Comparison of ENCODE assay signal across 11 cellular contexts in genomic region chr1:156801409-156802121, GRCh38. TPM values are rescaled to one million over a fixed set of nuclear protein-coding genes. Genes with fewer than 3 reads are reported as not detected.
DNase-seq lines count a peak whose midpoint lies in the region; ATAC-seq and TF ChIP-seq lines count a peak whose summit lies in the region.
"Had no signal": no experiment of that assay in that cellular context is flagged by ENCODE, and none has a peak within 500 bp of the region (broad histone marks: within the 10 kb centered on the region; RNA-seq: fewer than 3 reads in every experiment).

No MANE protein-coding gene starts in this region.

- H2AFZ ChIP-seq in fibroblast of lung (ENCODE audit: low read length) = no peak overlapping the region

- no peaks in the 10 kb centered on the region for H3K27me3 ChIP-seq in fibroblast of lung (ENCODE audit: control insufficient read depth, insufficient read depth, low read length)

- no peaks in the 10 kb centered on the region for H3K9me3 Mint-ChIP-seq in stimulated activated naive CD8-positive, alpha-beta T cell treated with anti-CD3 and anti-CD28 coated beads, Interleukin-15, Interleukin-2, amounts not matched to agents 100 ng/mL and 50 ng/mL, for 24 hours
- H3K9me3 Mint-ChIP-seq: activated B cell treated with CpG ODN at 0.5 μM for 24 hours had no signal

- peaks cover 6% of the 10 kb centered on the region for H3K36me3 ChIP-seq in fibroblast of lung (ENCODE audit: control insufficient read depth, insufficient read depth, low read length)

- no peak overlapping the region for H3K4me2 ChIP-seq in fibroblast of lung (ENCODE audit: extremely low read depth, insufficient read depth, low read length)

- H3K36me3 Mint-ChIP-seq in T-helper 17 cell (ENCODE audit: low read depth) = peaks cover 3% of the 10 kb centered on the region
- peaks cover 53% of the 10 kb centered on the region for H3K36me3 Mint-ChIP-seq in stimulated activated naive CD8-positive, alpha-beta T cell treated with anti-CD3 and anti-CD28 coated beads, Interleukin-15, Interleukin-2, amounts not matched to agents 100 ng/mL and 50 ng/mL, for 24 hours (ENCODE audit: low read depth)

- peak overlapping the region; percentile 73 for H3K4me3 Mint-ChIP-seq in T-helper 17 cell
- no peak overlapping the region for H3K4me3 Mint-ChIP-seq in stimulated activated naive CD8-positive, alpha-beta T cell treated with anti-CD3 and anti-CD28 coated beads, Interleukin-15, Interleukin-2, amounts not matched to agents 100 ng/mL and 50 ng/mL, for 24 hours
- H3K4me3 Mint-ChIP-seq: activated B cell treated with CpG ODN at 0.5 μM for 24 hours had no signal

- peak overlapping the region; percentile 94 for H3K27ac Mint-ChIP-seq in T-helper 17 cell
- H3K27ac Mint-ChIP-seq in stimulated activated naive CD8-positive, alpha-beta T cell treated with anti-CD3 and anti-CD28 coated beads, Interleukin-15, Interleukin-2, amounts not matched to agents 100 ng/mL and 50 ng/mL, for 24 hours = peak overlapping the region; percentile 76
- H3K27ac Mint-ChIP-seq: activated B cell treated with CpG ODN at 0.5 μM for 24 hours had no signal

- peak; percentile 13 to 28 for TF ChIP-seq CTCF in fibroblast of lung (conservative IDR thresholded peaks at IDR 0.05 in 1 of 2, IDR thresholded peaks at IDR 0.05 in 1 of 2; ENCODE audit: low read depth in 1 of 2, low read length in 2 of 2)

- no peaks in the 10 kb centered on the region for H3K27me3 Mint-ChIP-seq in T-helper 17 cell
- H3K27me3 Mint-ChIP-seq in stimulated activated naive CD8-positive, alpha-beta T cell treated with anti-CD3 and anti-CD28 coated beads, Interleukin-15, Interleukin-2, amounts not matched to agents 100 ng/mL and 50 ng/mL, for 24 hours = no peaks in the 10 kb centered on the region
- H3K27me3 Mint-ChIP-seq: activated B cell treated with CpG ODN at 0.5 μM for 24 hours had no signal

- H3K4me1 Mint-ChIP-seq in T-helper 17 cell = peaks cover 43% of the 10 kb centered on the region
- peaks cover 31% of the 10 kb centered on the region for H3K4me1 Mint-ChIP-seq in stimulated activated naive CD8-positive, alpha-beta T cell treated with anti-CD3 and anti-CD28 coated beads, Interleukin-15, Interleukin-2, amounts not matched to agents 100 ng/mL and 50 ng/mL, for 24 hours (ENCODE audit: low read depth)

- H4K20me1 ChIP-seq in fibroblast of lung (ENCODE audit: control insufficient read depth, extremely low read depth, insufficient read depth, low read length) = no peaks in the 10 kb centered on the region

- peaks cover 4% of the 10 kb centered on the region for H3K4me1 ChIP-seq in fibroblast of lung (ENCODE audit: control insufficient read depth, extremely low read depth, insufficient read depth, low read length)

- DNase-seq in activated effector memory CD4-positive, alpha-beta T cell treated with anti-CD3 and anti-CD28 coated beads, Interleukin-2, amount 50 U/mL, for 16 hours = peak; percentile 60
- DNase-seq in activated effector memory CD4-positive, alpha-beta T cell treated with Interleukin-2 at 50 U/mL for 16 hours = no peak
- no peak for DNase-seq in T-helper 17 cell
- peak; percentile 30 to 90 for DNase-seq in fibroblast of lung (ENCODE audit: low read depth in 2 of 2)
- DNase-seq in amygdala (lab: John Stamatoyannopoulos, UW) = no peak
- no peak for DNase-seq in stimulated activated CD8-positive, alpha-beta memory T cell treated with anti-CD3 and anti-CD28 coated beads, Interleukin-4, amount 100 ng/mL, for 48 hours
- DNase-seq: activated B cell treated with CpG ODN at 0.5 μM for 24 hours had no signal

- H3K4me3 ChIP-seq in fibroblast of lung (replicated peaks in 1 of 4; ENCODE audit: control extremely low read depth in 1 of 4, insufficient read depth in 1 of 4, low read depth in 3 of 4, low read length in 4 of 4) = no peak overlapping the region

- no peak for TF ChIP-seq POLR2A in GM18505 (IDR thresholded peaks at IDR 0.05; ENCODE audit: borderline replicate concordance, extremely low read depth, insufficient read depth, insufficient read length)

- H3K79me2 ChIP-seq in fibroblast of lung (ENCODE audit: control insufficient read depth, insufficient read depth, low read length) = no peaks in the 10 kb centered on the region

- no peak overlapping the region for H3K27ac ChIP-seq in fibroblast of lung (ENCODE audit: insufficient read depth, low read length)

- H3K9ac ChIP-seq in fibroblast of lung (ENCODE audit: insufficient read depth, low read length) = no peak overlapping the region

- H3K9me3 ChIP-seq in T-helper 17 cell (ENCODE audit: control insufficient read depth, low read length, poor library complexity, severe bottlenecking) (no peaks in the 10 kb centered on the region), fibroblast of lung (ENCODE audit: control insufficient read depth, insufficient read depth, low read depth, low read length) (no peaks in the 10 kb centered on the region)

- peak; percentile 61 for ATAC-seq in T-helper 17 cell
- no peak for ATAC-seq in GM18505 (IDR thresholded peaks at IDR 0.05; ENCODE audit: unreplicated experiment)
- ATAC-seq: HCT116 had no signal

RNA-seq across cellular contexts. Expression of gene SH2D2A, which starts 15.1 kb away (rescaled TPM):
- total RNA-seq in T-helper 17 cell (100 to 1,000 TPM; 129 to 137 TPM), fibroblast of lung (not detected in 2 replicates)
- not detected in 2 replicates for polyA plus RNA-seq in fibroblast of lung
- polyA plus RNA-seq in fibroblast of lung (2012) = 0.08 and 0.16 TPM in 2 replicates
- polyA minus RNA-seq in fibroblast of lung (ENCODE audit: low replicate concordance) = not detected in 2 replicates

RNA-seq across cellular contexts. Expression of gene PRCC, which starts 34.2 kb away (rescaled TPM):
- total RNA-seq in T-helper 17 cell (10 to 100 TPM; 51.0 to 82.4 TPM), fibroblast of lung (10.5 and 13.2 TPM in 2 replicates)
- 52.0 and 75.8 TPM in 2 replicates for polyA plus RNA-seq in fibroblast of lung
- 41.9 and 48.7 TPM in 2 replicates for polyA plus RNA-seq in fibroblast of lung (2012)
- polyA minus RNA-seq in fibroblast of lung (ENCODE audit: low replicate concordance) = 98.8 and 140 TPM in 2 replicates

RNA-seq across cellular contexts. Expression of gene HDGF, which starts 50.1 kb away (rescaled TPM):
- total RNA-seq in T-helper 17 cell = 100 to 1,000 TPM in 1 of 2 donors, 10 to 100 TPM in 1; 75.3 to 100 TPM
- 108 and 138 TPM in 2 replicates for total RNA-seq in fibroblast of lung
- polyA plus RNA-seq in fibroblast of lung = 99.1 and 126 TPM in 2 replicates
- polyA plus RNA-seq in fibroblast of lung (2012) = 169 and 241 TPM in 2 replicates
- polyA minus RNA-seq in fibroblast of lung (ENCODE audit: low replicate concordance) = 156 and 196 TPM in 2 replicates

RNA-seq across cellular contexts. Expression of gene INSRR, which starts 57.4 kb away (rescaled TPM):
- not detected for total RNA-seq in T-helper 17 cell
- not detected in 2 replicates for total RNA-seq in fibroblast of lung
- polyA plus RNA-seq in fibroblast of lung = not detected in 2 replicates
- not detected in 2 replicates for polyA plus RNA-seq in fibroblast of lung (2012)
- polyA minus RNA-seq in fibroblast of lung (ENCODE audit: low replicate concordance) = not detected in 2 replicates
- total RNA-seq: activated B cell treated with CpG ODN at 0.5 μM for 24 hours, Daoy had no signal

RNA-seq across cellular contexts. Expression of gene NTRK1, which starts 59.1 kb away (rescaled TPM):
- total RNA-seq in T-helper 17 cell = under 1 TPM; 0.34 to 0.67 TPM
- total RNA-seq in fibroblast of lung = not detected in 2 replicates
- not detected in 2 replicates for polyA plus RNA-seq in fibroblast of lung
- not detected in 2 replicates for polyA plus RNA-seq in fibroblast of lung (2012)
- not detected in 2 replicates for polyA minus RNA-seq in fibroblast of lung (ENCODE audit: low replicate concordance)

Comparison
In these comparisons a context has a peak if more than half of its experiments do, and no peak if none do; other contexts are left out.
1. DNase-seq: peak in activated effector memory CD4-positive, alpha-beta T cell treated with anti-CD3 and anti-CD28 coated beads, Interleukin-2, amount 50 U/mL, for 16 hours (single experiment) and fibroblast of lung (2 of 2); none in activated effector memory CD4-positive, alpha-beta T cell treated with Interleukin-2 at 50 U/mL for 16 hours (single experiment), T-helper 17 cell (0 of 3), amygdala (0 of 56) and stimulated activated CD8-positive, alpha-beta memory T cell treated with anti-CD3 and anti-CD28 coated beads, Interleukin-4, amount 100 ng/mL, for 48 hours (single experiment).
2. RNA of gene SH2D2A, which starts 15.1 kb away (total RNA-seq): 129 to 137 TPM in T-helper 17 cell; not detected in fibroblast of lung; every median in the first group is over 100 times any median in the second.